ENCODE assay signal across 24 cellular contexts in genomic region chr20:58875541-58876134, GRCh38. TPM values are rescaled to one million over a fixed set of nuclear protein-coding genes. Genes with fewer than 3 reads are reported as not detected.
A peak's percentile ranks its signal among the peaks of the same experiment; 100 is the strongest.
DNase-seq lines count a peak whose midpoint lies in the region; ATAC-seq, FAIRE-seq and TF ChIP-seq lines count a peak whose summit lies in the region.
"Had no signal": no experiment of that assay in that cellular context is flagged by ENCODE, and none has a peak within 500 bp of the region (broad histone marks: within the 10 kb centered on the region; RNA-seq: fewer than 3 reads in every experiment).

No MANE protein-coding gene starts in this region.

- ATAC-seq in SK-N-SH treated with all-trans-retinoic acid at 6 μM for 48 hours, result peak; percentile 77
- ATAC-seq in esophagus mucosa, result peak; percentile 84
- no peak for ATAC-seq in naive thymus-derived CD4-positive, alpha-beta T cell
- ATAC-seq: activated CD8-positive, alpha-beta T cell treated with anti-CD3 and anti-CD28 coated beads, Interleukin-2, amount 10 ng/mL, durations not matched to agents 7 days and 5 days; activated T-cell treated with anti-CD3 and anti-CD28 coated beads, Interleukin-2, amount 50 U/mL, for 72 hours; gastrocnemius medialis; left lung had no signal

- BruUV-seq in MCF 10A (replicated peaks; lab: Mats Ljungman, UMichigan) (no TSS peak), mammary epithelial cell (replicated peaks; lab: Mats Ljungman, UMichigan) (no TSS peak)

- H3K4me3 ChIP-seq in mammary epithelial cell (replicated peaks in 1 of 3; ENCODE audit: insufficient read depth in 1 of 3, low read depth in 2 of 3, low read length in 3 of 3) (no peak overlapping the region), vagina (no peak overlapping the region), small intestine (ENCODE audit: low read depth in 1 of 2, low read length in 2 of 2) (no peak overlapping the region)
- no peak overlapping the region for H3K4me3 ChIP-seq in naive thymus-derived CD4-positive, alpha-beta T cell (ENCODE audit: low read length)
- H3K4me3 ChIP-seq: gastrocnemius medialis, left lung, prostate gland had no signal

- H3K9me3 Mint-ChIP-seq in MCF 10A (ENCODE audit: unreplicated experiment), result no peaks in the 10 kb centered on the region
- H3K9me3 Mint-ChIP-seq in naive thymus-derived CD4-positive, alpha-beta T cell, result no peaks in the 10 kb centered on the region
- H3K9me3 Mint-ChIP-seq: activated T-cell treated with anti-CD3 and anti-CD28 coated beads, Interleukin-2, amount 50 U/mL, for 72 hours; type B pancreatic cell had no signal

- H3K9me3 ChIP-seq in mammary epithelial cell (replicated peaks; ENCODE audit: insufficient read depth, low read length), result no peaks in the 10 kb centered on the region
- no peaks in the 10 kb centered on the region for H3K9me3 ChIP-seq in vagina
- no peaks in the 10 kb centered on the region for H3K9me3 ChIP-seq in naive thymus-derived CD4-positive, alpha-beta T cell (ENCODE audit: control insufficient read depth in 2 of 3, low read length in 3 of 3)
- no peaks in the 10 kb centered on the region for H3K9me3 ChIP-seq in small intestine (ENCODE audit: control insufficient read depth, low read depth)
- H3K9me3 ChIP-seq: gastrocnemius medialis, left lung, prostate gland had no signal

- in situ Hi-C loops in mammary epithelial cell (cut with MboI; ENCODE audit: low sequenced_read_pairs in 2 of 2), result loop anchor here in 1 of 2 donors (10.0 kb wide), 1 partner anchor 339 kb away; no protein-coding TSS in a partner anchor

- no peaks in the 10 kb centered on the region for H4K20me1 ChIP-seq in mammary epithelial cell (ENCODE audit: insufficient read depth, low read length)

- no peak for FAIRE-seq in small intestine (lab: Jason Lieb, UNC)
- FAIRE-seq: endometrium, TTC549 had no signal

- 86% methylated on average over 11 of the region's 12 CpGs for WGBS in mammary epithelial cell (ENCODE audit: low coverage, missing lambda C conversion rate)
- WGBS in small intestine, 3 donors, result 91 to 92% (median 92%) methylated on average over 12 of the region's 12 CpGs

- H3K9ac ChIP-seq in mammary epithelial cell (ENCODE audit: insufficient read depth, low read length), result no peak overlapping the region

- no peak overlapping the region for H2AFZ ChIP-seq in mammary epithelial cell (ENCODE audit: low read depth, low read length)

- H3K27ac Mint-ChIP-seq in MCF 10A (ENCODE audit: low read depth, unreplicated experiment), result no peak overlapping the region
- H3K27ac Mint-ChIP-seq in naive thymus-derived CD4-positive, alpha-beta T cell, result peak overlapping the region in 2 of 9 donors; percentile 57 to 72
- H3K27ac Mint-ChIP-seq: activated CD8-positive, alpha-beta T cell treated with anti-CD3 and anti-CD28 coated beads, Interleukin-2, amount 10 ng/mL, durations not matched to agents 7 days and 5 days; activated T-cell treated with anti-CD3 and anti-CD28 coated beads, Interleukin-2, amount 50 U/mL, for 72 hours had no signal

- TF ChIP-seq CTCF in MCF 10A (IDR thresholded peaks at IDR 0.05; ENCODE audit: unreplicated experiment) (no peak), mammary epithelial cell (conservative IDR thresholded peaks at IDR 0.05 in 1 of 2, IDR thresholded peaks at IDR 0.05 in 1 of 2; ENCODE audit: extremely low read depth in 1 of 2, insufficient read depth in 1 of 2, low read depth in 1 of 2, low read length in 2 of 2) (no peak), vagina (IDR thresholded peaks at IDR 0.05) (no peak)

- CTCF ChIA-PET in MCF 10A (lab: Yijun Ruan, JAX) (interaction anchor here (0.8 to 7.0 kb wide), 5 partner anchors 11 to 620 kb away, joined by 3 to 39 read pairs (median 8); no protein-coding TSS in a partner anchor), mammary epithelial cell (lab: Charles Lee; ENCODE audit: low non-redundant PET) (no interaction called here)
- CTCF ChIA-PET in naive thymus-derived CD4-positive, alpha-beta T cell (lab: Charles Lee), result no interaction called here

- H3K36me3 Mint-ChIP-seq in MCF 10A (ENCODE audit: insufficient read depth, unreplicated experiment), result peaks cover 12% of the 10 kb centered on the region
- peaks cover 0 to 1% (median 0%) of the 10 kb centered on the region in 5 donors for H3K36me3 Mint-ChIP-seq in naive thymus-derived CD4-positive, alpha-beta T cell

- dilution Hi-C loops in mammary epithelial cell (cut with HindIII; ENCODE audit: low sequenced_read_pairs), result no loop called here

- no peaks in the 10 kb centered on the region for H3K79me2 ChIP-seq in mammary epithelial cell (ENCODE audit: insufficient read depth, low read length)

- H3K4me1 ChIP-seq in mammary epithelial cell (ENCODE audit: insufficient read depth, low read length) (no peaks in the 10 kb centered on the region), vagina (no peaks in the 10 kb centered on the region), small intestine (ENCODE audit: control insufficient read depth in 2 of 2, insufficient read depth in 1 of 2, low read depth in 1 of 2, low read length in 1 of 2) (no peaks in the 10 kb centered on the region)
- H3K4me1 ChIP-seq in naive thymus-derived CD4-positive, alpha-beta T cell (ENCODE audit: control insufficient read depth in 2 of 2, insufficient read depth in 2 of 2, low read length in 2 of 2), result peaks cover 0 to 16% of the 10 kb centered on the region in 2 donors
- H3K4me1 ChIP-seq: gastrocnemius medialis, left lung, prostate gland had no signal

- H3K27me3 Mint-ChIP-seq in MCF 10A (ENCODE audit: insufficient read depth, unreplicated experiment), result peaks cover 13% of the 10 kb centered on the region
- H3K27me3 Mint-ChIP-seq in naive thymus-derived CD4-positive, alpha-beta T cell, result peaks cover 0 to 2% (median 0%) of the 10 kb centered on the region in 5 donors

- intact Hi-C loops in MCF 10A (cut with micrococcal nuclease), result no loop called here
- intact Hi-C loops in mammary epithelial cell (cut with micrococcal nuclease), result no loop called here
- intact Hi-C loops in vagina (cut with DNase I), result no loop called here
- intact Hi-C loops in naive thymus-derived CD4-positive, alpha-beta T cell (cut with micrococcal nuclease), result no loop called here

- H3K27me3 ChIP-seq in mammary epithelial cell (ENCODE audit: insufficient read depth, low read length) (peaks cover 2% of the 10 kb centered on the region), vagina (no peaks in the 10 kb centered on the region), small intestine (ENCODE audit: control insufficient read depth in 2 of 2, insufficient read depth in 2 of 2, low read length in 2 of 2) (no peaks in the 10 kb centered on the region)
- H3K27me3 ChIP-seq in naive thymus-derived CD4-positive, alpha-beta T cell (ENCODE audit: control insufficient read depth in 2 of 2, insufficient read depth in 2 of 2, low read length in 2 of 2), result no peaks in the 10 kb centered on the region
- H3K27me3 ChIP-seq: left lung had no signal

- H3K4me2 ChIP-seq in mammary epithelial cell (ENCODE audit: insufficient read depth, low read depth, low read length), result no peak overlapping the region

- H3K4me1 Mint-ChIP-seq in MCF 10A (ENCODE audit: insufficient read depth, unreplicated experiment), result peaks cover 5% of the 10 kb centered on the region
- peaks cover 8 to 40% (median 31%) of the 10 kb centered on the region in 7 donors for H3K4me1 Mint-ChIP-seq in naive thymus-derived CD4-positive, alpha-beta T cell

- no peak for TF ChIP-seq POLR2A in vagina (IDR thresholded peaks at IDR 0.05)

- DNase-seq in MCF 10A (ENCODE audit: unreplicated experiment) (peak; percentile 60), mammary epithelial cell (no peak), vagina (ENCODE audit: extremely low spot score in 2 of 2) (peak; percentile 7 to 42), small intestine (no peak)
- DNase-seq in naive thymus-derived CD4-positive, alpha-beta T cell, result no peak
- no peak for DNase-seq in activated effector memory CD4-positive, alpha-beta T cell treated with anti-CD3 and anti-CD28 coated beads, Interleukin-2, amount 50 U/mL, for 16 hours
- DNase-seq: 8988T; activated CD8-positive, alpha-beta T cell treated with anti-CD3 and anti-CD28 coated beads, Interleukin-2, amount 10 ng/mL, durations not matched to agents 7 days and 5 days; activated T-cell treated with anti-CD3 and anti-CD28 coated beads, Interleukin-2, amount 50 U/mL, for 72 hours; DMS53; gastrocnemius medialis; Karpas-422; left lung; NCI-H1436; NCI-H226; stimulated activated naive CD4-positive, alpha-beta T cell had no signal

- H3K4me3 Mint-ChIP-seq in MCF 10A (ENCODE audit: unreplicated experiment), result no peak overlapping the region
- no peak overlapping the region for H3K4me3 Mint-ChIP-seq in naive thymus-derived CD4-positive, alpha-beta T cell
- H3K4me3 Mint-ChIP-seq: activated CD8-positive, alpha-beta T cell treated with anti-CD3 and anti-CD28 coated beads, Interleukin-2, amount 10 ng/mL, durations not matched to agents 7 days and 5 days; activated T-cell treated with anti-CD3 and anti-CD28 coated beads, Interleukin-2, amount 50 U/mL, for 72 hours; type B pancreatic cell had no signal

- H3K36me3 ChIP-seq in mammary epithelial cell (ENCODE audit: insufficient read depth, low read length), result no peaks in the 10 kb centered on the region
- no peaks in the 10 kb centered on the region for H3K36me3 ChIP-seq in vagina
- no peaks in the 10 kb centered on the region for H3K36me3 ChIP-seq in naive thymus-derived CD4-positive, alpha-beta T cell (ENCODE audit: control insufficient read depth in 2 of 3, insufficient read depth in 3 of 3, low read length in 3 of 3)
- H3K36me3 ChIP-seq in small intestine (ENCODE audit: control insufficient read depth in 2 of 2, insufficient read depth in 2 of 2, low read length in 2 of 2), result no peaks in the 10 kb centered on the region
- H3K36me3 ChIP-seq: gastrocnemius medialis, left lung, prostate gland had no signal

- POLR2A ChIA-PET in MCF 10A (lab: Yijun Ruan, JAX), result interaction anchor here (0.7 to 1.5 kb wide), 6 partner anchors 8 to 157 kb away, joined by 3 to 5 read pairs (median 3); partner anchors contain the start of gene ATP5F1E
- POLR2A ChIA-PET in naive thymus-derived CD4-positive, alpha-beta T cell (lab: Charles Lee), result interaction anchor here (0.5 to 2.0 kb wide), 3 partner anchors 14 to 292 kb away, joined by 3 to 7 read pairs (median 3); no protein-coding TSS in a partner anchor

- H3K27ac ChIP-seq in mammary epithelial cell (ENCODE audit: insufficient read depth, low read depth, low read length) (no peak overlapping the region), vagina (no peak overlapping the region), small intestine (ENCODE audit: low read depth in 1 of 2, low read length in 1 of 2) (no peak overlapping the region)
- H3K27ac ChIP-seq in naive thymus-derived CD4-positive, alpha-beta T cell (ENCODE audit: low read depth, low read length), result no peak overlapping the region
- H3K27ac ChIP-seq: C4-2B, gastrocnemius medialis, HL-60, left lung, prostate gland had no signal

RNA-seq across cellular contexts. Expression of gene GNAS, which starts 23.1 kb away (rescaled TPM):
- total RNA-seq in MCF 10A (2022), result 629 and 715 TPM in 2 replicates
- 100 to 1,000 TPM; 289 to 682 TPM for total RNA-seq in mammary epithelial cell
- 1,072 TPM for polyA plus RNA-seq in mammary epithelial cell
- polyA minus RNA-seq in mammary epithelial cell, result 1,722 TPM
- 361 TPM for total RNA-seq in esophagus mucosa
- 875 TPM for total RNA-seq in vagina
- total RNA-seq in naive thymus-derived CD4-positive, alpha-beta T cell, result 100 to 1,000 TPM; 694 to 907 (median 775) TPM
- polyA plus RNA-seq in naive thymus-derived CD4-positive, alpha-beta T cell, result 100 to 1,000 TPM; 147 to 221 TPM
- 100 to 1,000 TPM; 493 to 875 (median 519) TPM for polyA plus RNA-seq in small intestine

RNA-seq across cellular contexts. Expression of gene GNAS-AS1, which starts 24.9 kb away (rescaled TPM):
- total RNA-seq in MCF 10A (2022) (1.6 and 2.2 TPM in 2 replicates), mammary epithelial cell (under 1 TPM; 0.33 to 0.73 TPM), esophagus mucosa (0.64 TPM), vagina (not detected)
- polyA plus RNA-seq in mammary epithelial cell (0.27 TPM), small intestine (under 1 TPM in 1 of 3 donors, not detected in 2; 0.37 TPM)
- not detected for polyA minus RNA-seq in mammary epithelial cell
- total RNA-seq in naive thymus-derived CD4-positive, alpha-beta T cell, result 1 to 10 TPM in 3 of 5 experiments, under 1 TPM in 2; 0.13 to 2.0 (median 1.5) TPM
- not detected for polyA plus RNA-seq in naive thymus-derived CD4-positive, alpha-beta T cell
- total RNA-seq: gastrocnemius medialis had no signal

Comparison
In these comparisons a context has a peak if more than half of its experiments do, and no peak if none do; other contexts are left out.
1. DNase-seq: peak in MCF 10A (single experiment) and vagina (2 of 2); none in mammary epithelial cell (single experiment), naive thymus-derived CD4-positive, alpha-beta T cell (0 of 9), small intestine (single experiment) and activated effector memory CD4-positive, alpha-beta T cell treated with anti-CD3 and anti-CD28 coated beads, Interleukin-2, amount 50 U/mL, for 16 hours (single experiment).